In genomic region chr2:68357608-68358337, GRCh38 we compare ENCODE assay signal across 1 cellular context.
TF ChIP-seq lines count a peak whose summit lies in the region.

No MANE protein-coding gene starts in this region.

TF ChIP-seq in K562, 482 proteins besides CTCF, POLR2A, EP300 and RAD21 (continued from another document and continues in another):
- no peak for TF ChIP-seq KLF16 (IDR thresholded peaks at IDR 0.05)
- TF ChIP-seq NONO (IDR thresholded peaks at IDR 0.05; ENCODE audit: low read depth in 2 of 2, low read length in 1 of 2): no peak
- TF ChIP-seq STAT6 (CRISPR knock-in tag; IDR thresholded peaks at IDR 0.05): no peak
- no peak for TF ChIP-seq RUNX1 (IDR thresholded peaks at IDR 0.05; ENCODE audit: low read depth)
- peak in 1 of 2 experiments; percentile 57; a peak in 2 of 4 replicates for TF ChIP-seq RCOR1 (IDR thresholded peaks at IDR 0.05; ENCODE audit: borderline replicate concordance in 1 of 2, low read depth in 2 of 2, low read length in 2 of 2)
- no peak for TF ChIP-seq RB1 (IDR thresholded peaks at IDR 0.05; ENCODE audit: low read depth)
- TF ChIP-seq DPF2 (IDR thresholded peaks at IDR 0.05): no peak
- TF ChIP-seq SAFB (IDR thresholded peaks at IDR 0.05; ENCODE audit: borderline replicate concordance, low read depth, low read length): no peak
- TF ChIP-seq ZBTB5 (IDR thresholded peaks at IDR 0.05): no peak
- TF ChIP-seq ZNF764 (CRISPR knock-in tag; IDR thresholded peaks at IDR 0.05; ENCODE audit: low read depth): no peak
- no peak for TF ChIP-seq CREB3L1 (IDR thresholded peaks at IDR 0.05; ENCODE audit: borderline replicate concordance, low read depth)
- no peak for TF ChIP-seq TRIM25 (IDR thresholded peaks at IDR 0.05; ENCODE audit: borderline replicate concordance)
- peak in 1 of 2 experiments; percentile 88; a peak in 2 of 4 replicates for TF ChIP-seq FOXA3 (CRISPR knock-in tag; conservative IDR thresholded peaks at IDR 0.05 in 1 of 2, IDR thresholded peaks at IDR 0.05 in 1 of 2)
- TF ChIP-seq POLR3G (IDR thresholded peaks at IDR 0.05; ENCODE audit: extremely low read depth, insufficient read length, insufficient replicate concordance): no peak
- TF ChIP-seq ATF3 (IDR thresholded peaks at IDR 0.05): no peak
- no peak for TF ChIP-seq ATF3 (CRISPR knock-in tag; conservative IDR thresholded peaks at IDR 0.05)
- TF ChIP-seq TCFL5 (CRISPR knock-in tag; conservative IDR thresholded peaks at IDR 0.05): no peak
- TF ChIP-seq MAZ (CRISPR knock-in tag; conservative IDR thresholded peaks at IDR 0.05 in 1 of 2, IDR thresholded peaks at IDR 0.05 in 1 of 2): no peak
- no peak for TF ChIP-seq SNIP1 (IDR thresholded peaks at IDR 0.05; ENCODE audit: low read depth)
- TF ChIP-seq CHCHD3 (CRISPR knock-in tag; IDR thresholded peaks at IDR 0.05): no peak
- no peak for TF ChIP-seq BRCA1 (IDR thresholded peaks at IDR 0.05)
- TF ChIP-seq BRCA1 (CRISPR knock-in tag; IDR thresholded peaks at IDR 0.05): no peak
- TF ChIP-seq ZBTB17 (CRISPR knock-in tag; IDR thresholded peaks at IDR 0.05): no peak
- no peak for TF ChIP-seq PHF21A (IDR thresholded peaks at IDR 0.05; ENCODE audit: borderline replicate concordance, low read depth)
- TF ChIP-seq MNT (conservative IDR thresholded peaks at IDR 0.05): 0 out of 4 replicates have a peak, but pooled peaks of 1 of the 2 experiments have one; percentile 18
- TF ChIP-seq ZC3H11A (IDR thresholded peaks at IDR 0.05; ENCODE audit: low read depth, low read length): no peak
- TF ChIP-seq HLTF (IDR thresholded peaks at IDR 0.05): no peak
- no peak for TF ChIP-seq OTX1 (CRISPR knock-in tag; IDR thresholded peaks at IDR 0.05)
- no peak for TF ChIP-seq ZNF133 (CRISPR knock-in tag; IDR thresholded peaks at IDR 0.05)
- TF ChIP-seq KDM2B (CRISPR knock-in tag; IDR thresholded peaks at IDR 0.05): no peak
- no peak for TF ChIP-seq CLOCK (CRISPR knock-in tag; IDR thresholded peaks at IDR 0.05; ENCODE audit: borderline replicate concordance)
- TF ChIP-seq HMGXB4 (CRISPR knock-in tag; IDR thresholded peaks at IDR 0.05): no peak
- no peak for TF ChIP-seq NFYB (IDR thresholded peaks at IDR 0.05; ENCODE audit: extremely low read depth, insufficient read length)
- no peak for TF ChIP-seq MBD1 (CRISPR knock-in tag; IDR thresholded peaks at IDR 0.05)
- no peak for TF ChIP-seq ZNF41 (CRISPR knock-in tag; conservative IDR thresholded peaks at IDR 0.05)
- no peak for TF ChIP-seq HDAC1 (IDR thresholded peaks at IDR 0.05)
- no peak for TF ChIP-seq NR2F6 (CRISPR knock-in tag; IDR thresholded peaks at IDR 0.05)
- TF ChIP-seq ZBTB8A (IDR thresholded peaks at IDR 0.05; ENCODE audit: partially characterized antibody): no peak
- TF ChIP-seq SLC30A9 (CRISPR knock-in tag; IDR thresholded peaks at IDR 0.05): no peak
- no peak for TF ChIP-seq SPI1 (IDR thresholded peaks at IDR 0.05; ENCODE audit: borderline replicate concordance, low read depth, low read length)
- TF ChIP-seq KLF6 (CRISPR knock-in tag; IDR thresholded peaks at IDR 0.05; ENCODE audit: borderline replicate concordance): no peak
- no peak for TF ChIP-seq CHD4 (IDR thresholded peaks at IDR 0.05; ENCODE audit: insufficient read depth, insufficient replicate concordance, low read depth, low read length, poor library complexity, severe bottlenecking)
- no peak for TF ChIP-seq CBX8 (IDR thresholded peaks at IDR 0.05; ENCODE audit: borderline replicate concordance, extremely low read depth, low read depth, low read length, poor library complexity, severe bottlenecking)
- TF ChIP-seq CBX3 (IDR thresholded peaks at IDR 0.05; ENCODE audit: borderline replicate concordance in 1 of 2, low read length in 2 of 2): no peak
- TF ChIP-seq IRF2 (CRISPR knock-in tag; IDR thresholded peaks at IDR 0.05): no peak
- no peak for TF ChIP-seq ZBTB2 (IDR thresholded peaks at IDR 0.05)
- no peak for TF ChIP-seq NCOA2 (IDR thresholded peaks at IDR 0.05; ENCODE audit: partially characterized antibody in 2 of 2)
- TF ChIP-seq GATAD2A (IDR thresholded peaks at IDR 0.05): no peak
- no peak for TF ChIP-seq TGIF2 (CRISPR knock-in tag; IDR thresholded peaks at IDR 0.05)
- TF ChIP-seq MYNN (IDR thresholded peaks at IDR 0.05): peak; percentile 29; the same call in 1 of the 2 replicates
- no peak for TF ChIP-seq MYNN (CRISPR knock-in tag; IDR thresholded peaks at IDR 0.05)
